ENCODE assay signal across 1 cellular context in genomic region chr17:15287533-15288267, GRCh38.
TF ChIP-seq lines count a peak whose summit lies in the region.

No MANE protein-coding gene starts in this region.

TF ChIP-seq in GM23338, 12 proteins besides CTCF, POLR2A, EP300 and RAD21 (continued from another document):
- no peak for TF ChIP-seq POLR2AphosphoS5 (IDR thresholded peaks at IDR 0.05; ENCODE audit: low read depth)
- TF ChIP-seq ETS1 (IDR thresholded peaks at IDR 0.05), result no peak
